8 cellular contexts compared by ENCODE assay signal in the genomic region with DNA sequence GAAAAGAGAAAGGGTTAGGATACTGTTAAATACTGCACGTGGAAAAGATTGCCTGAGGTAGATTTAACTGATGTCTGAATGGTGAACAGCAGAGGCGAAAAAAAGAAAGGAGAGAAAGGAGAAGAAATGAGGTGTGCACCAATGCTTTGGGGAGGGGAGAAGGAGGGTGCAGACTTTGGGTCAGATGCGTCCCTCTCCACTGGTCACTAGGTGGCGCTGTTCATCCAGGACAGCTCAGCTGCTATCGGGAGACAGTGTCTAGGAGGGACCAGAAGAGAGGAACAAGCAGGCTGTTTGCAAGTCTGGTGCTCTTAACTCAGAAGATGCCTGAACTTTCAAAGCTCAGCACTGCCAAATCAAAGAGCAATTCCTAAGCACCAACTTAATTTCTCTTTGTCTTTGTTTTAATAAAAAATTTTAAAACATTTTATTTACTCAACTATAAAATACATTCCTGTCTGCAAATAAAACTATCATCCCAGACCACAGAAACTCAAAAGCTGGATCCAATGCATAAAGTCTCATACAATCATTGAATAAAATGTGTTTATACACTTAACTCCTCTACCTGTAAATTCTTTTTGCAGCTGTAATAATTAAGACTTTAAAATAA.
DNase-seq lines count a peak whose midpoint lies in the region; ATAC-seq and TF ChIP-seq lines count a peak whose summit lies in the region.

No MANE protein-coding gene starts in this region.

- TF ChIP-seq CTCF in esophagus muscularis mucosa (IDR thresholded peaks at IDR 0.05): peak; percentile 88 to 92 (median 89)

- no peak for TF ChIP-seq EP300 in esophagus muscularis mucosa (IDR thresholded peaks at IDR 0.05)

- H3K9me3 Mint-ChIP-seq in naive thymus-derived CD4-positive, alpha-beta T cell: peaks cover 0 to 19% (median 4%) of the 10 kb centered on the region in 11 donors

- no peaks in the 10 kb centered on the region for H3K27me3 ChIP-seq in esophagus muscularis mucosa
- no peaks in the 10 kb centered on the region for H3K27me3 ChIP-seq in naive thymus-derived CD4-positive, alpha-beta T cell (ENCODE audit: control insufficient read depth in 2 of 2, insufficient read depth in 2 of 2, low read length in 2 of 2)

- H3K4me3 ChIP-seq in esophagus muscularis mucosa: no peak overlapping the region
- no peak overlapping the region for H3K4me3 ChIP-seq in naive thymus-derived CD4-positive, alpha-beta T cell (ENCODE audit: low read length)

- no peaks in the 10 kb centered on the region for H3K9me3 ChIP-seq in esophagus muscularis mucosa
- no peaks in the 10 kb centered on the region for H3K9me3 ChIP-seq in naive thymus-derived CD4-positive, alpha-beta T cell (ENCODE audit: control insufficient read depth in 2 of 3, low read length in 3 of 3)

- H3K36me3 Mint-ChIP-seq in naive thymus-derived CD4-positive, alpha-beta T cell: peaks cover 0 to 10% (median 4%) of the 10 kb centered on the region in 5 donors

- H3K4me1 Mint-ChIP-seq in naive thymus-derived CD4-positive, alpha-beta T cell: peaks cover 0 to 6% (median 4%) of the 10 kb centered on the region in 7 donors

- no peak overlapping the region for H3K4me3 Mint-ChIP-seq in naive thymus-derived CD4-positive, alpha-beta T cell

- no peak for TF ChIP-seq POLR2A in esophagus muscularis mucosa (IDR thresholded peaks at IDR 0.05; ENCODE audit: low read depth)

- POLR2A ChIA-PET in naive thymus-derived CD4-positive, alpha-beta T cell (lab: Charles Lee): no interaction called here

- intact Hi-C loops in esophagus muscularis mucosa (cut with DNase I): no loop called here
- intact Hi-C loops in naive thymus-derived CD4-positive, alpha-beta T cell (cut with micrococcal nuclease): loop anchor here (1.0 kb wide), 2 partner anchors 72 to 227 kb away; no protein-coding TSS in a partner anchor

- CTCF ChIA-PET in naive thymus-derived CD4-positive, alpha-beta T cell (lab: Charles Lee): interaction anchor here (0.5 to 2.0 kb wide), 5 partner anchors 8 to 36 kb away, joined by 3 to 10 read pairs (median 3); no protein-coding TSS in a partner anchor

- WGBS in esophagus muscularis mucosa: 15% methylated on average over 5 of the region's 5 CpGs

- H3K27ac Mint-ChIP-seq in naive thymus-derived CD4-positive, alpha-beta T cell: no peak overlapping the region

- peaks cover 43 to 97% (median 80%) of the 10 kb centered on the region in 4 donors for H3K4me1 ChIP-seq in esophagus muscularis mucosa
- no peaks in the 10 kb centered on the region for H3K4me1 ChIP-seq in naive thymus-derived CD4-positive, alpha-beta T cell (ENCODE audit: control insufficient read depth in 2 of 2, insufficient read depth in 2 of 2, low read length in 2 of 2)

- ATAC-seq in GM19324 (IDR thresholded peaks at IDR 0.05; ENCODE audit: low FRiP score, unreplicated experiment) (peak; percentile 75), HG03442 (IDR thresholded peaks at IDR 0.05; ENCODE audit: unreplicated experiment) (peak; percentile 97)
- peak; percentile 89 for ATAC-seq in naive thymus-derived CD4-positive, alpha-beta T cell

- peak; percentile 47 for DNase-seq in COLO829 (ENCODE audit: low spot score)
- peak; percentile 91 for DNase-seq in NCI-H510A treated with DMSO at 0.1 percent for 48 hours (lab: John Stamatoyannopoulos, UW)
- peak; percentile 5 to 15 for DNase-seq in activated CD4-positive, alpha-beta T cell treated with anti-CD3 and anti-CD28 coated beads, Interleukin-2, amount 50 U/mL, for 4 hours
- no peak for DNase-seq in esophagus muscularis mucosa (ENCODE audit: extremely low spot score)
- DNase-seq in naive thymus-derived CD4-positive, alpha-beta T cell: peak in 4 of 9 donors; percentile 8 to 70 (median 15)
- DNase-seq in superior temporal gyrus (ENCODE audit: extremely low spot score): peak; percentile 95

- H3K36me3 ChIP-seq in esophagus muscularis mucosa: peaks cover 32 to 95% (median 72%) of the 10 kb centered on the region in 4 donors
- no peaks in the 10 kb centered on the region for H3K36me3 ChIP-seq in naive thymus-derived CD4-positive, alpha-beta T cell (ENCODE audit: control insufficient read depth in 2 of 3, insufficient read depth in 3 of 3, low read length in 3 of 3)

- H3K27me3 Mint-ChIP-seq in naive thymus-derived CD4-positive, alpha-beta T cell: peaks cover 8 to 56% (median 17%) of the 10 kb centered on the region in 5 donors

- peak overlapping the region in 3 of 4 donors; percentile 68 to 75 (median 74) for H3K27ac ChIP-seq in esophagus muscularis mucosa (replicated peaks in 1 of 4)
- no peak overlapping the region for H3K27ac ChIP-seq in naive thymus-derived CD4-positive, alpha-beta T cell (ENCODE audit: low read depth, low read length)
